In the genomic region with DNA sequence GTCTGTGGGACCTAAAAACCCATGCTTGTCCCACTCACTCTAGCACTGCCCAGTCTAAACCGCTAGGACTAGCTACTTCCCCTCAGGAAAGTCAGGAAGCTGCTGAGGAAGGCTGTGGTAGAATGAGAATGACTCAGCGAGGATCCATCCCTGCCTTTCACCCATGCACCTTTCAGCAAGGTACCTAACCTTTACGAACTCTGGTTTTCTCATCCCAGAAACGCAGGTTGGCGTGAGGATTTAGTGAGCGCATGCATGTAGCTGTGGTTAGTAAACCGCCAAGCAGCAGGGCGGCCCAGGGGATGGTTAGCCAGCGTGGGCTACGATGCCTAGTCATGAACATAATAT, we compare ENCODE assay signal across 8 cellular contexts. TPM values are rescaled to one million over a fixed set of nuclear protein-coding genes. Genes with fewer than 3 reads are reported as not detected.
DNase-seq lines count a peak whose midpoint lies in the region; ATAC-seq and TF ChIP-seq lines count a peak whose summit lies in the region.

No MANE protein-coding gene starts in this region.

- H3K4me3 ChIP-seq in GM12864 (ENCODE audit: low read depth, low read length), result peak overlapping the region; percentile 59
- peak overlapping the region; percentile 79 to 92 (median 89) for H3K4me3 ChIP-seq in stomach

- peak; percentile 14 for ATAC-seq in HG03175 (IDR thresholded peaks at IDR 0.05; ENCODE audit: unreplicated experiment)
- ATAC-seq in memory B cell (ENCODE audit: low read depth), result no peak

- peaks cover 14 to 41% (median 39%) of the 10 kb centered on the region in 4 donors for H3K4me1 ChIP-seq in stomach

- H3K27me3 Mint-ChIP-seq in dendritic cell treated with granulocyte-macrophage colony-stimulating factor and Interleukin-4, amounts not matched to agents 40 ng/mL and 50 ng/mL, for 4 days, result no peaks in the 10 kb centered on the region
- H3K27me3 Mint-ChIP-seq in memory B cell, result no peaks in the 10 kb centered on the region

- peak overlapping the region; percentile 86 for H3K4me3 Mint-ChIP-seq in dendritic cell treated with granulocyte-macrophage colony-stimulating factor and Interleukin-4, amounts not matched to agents 40 ng/mL and 50 ng/mL, for 4 days
- peak overlapping the region; percentile 89 for H3K4me3 Mint-ChIP-seq in memory B cell

- DNase-seq in GM12864 (ENCODE audit: low read depth) (no peak), T-helper 1 cell (peak in 4 of 5 donors; percentile 11 to 44 (median 15)), memory B cell (ENCODE audit: low spot score in 2 of 2) (peak in 1 of 2 donors; percentile 2), stomach (no peak), SW 1271 (lab: John Stamatoyannopoulos, UW) (no peak), NCI-H1694 (lab: John Stamatoyannopoulos, UW) (no peak)

- H3K9me3 Mint-ChIP-seq in dendritic cell treated with granulocyte-macrophage colony-stimulating factor and Interleukin-4, amounts not matched to agents 40 ng/mL and 50 ng/mL, for 4 days, result no peaks in the 10 kb centered on the region
- no peaks in the 10 kb centered on the region for H3K9me3 Mint-ChIP-seq in memory B cell

- no peaks in the 10 kb centered on the region for H3K27me3 ChIP-seq in stomach

- no peaks in the 10 kb centered on the region for H3K36me3 ChIP-seq in stomach

- TF ChIP-seq POLR2A in stomach (IDR thresholded peaks at IDR 0.05), result no peak

- TF ChIP-seq CTCF in GM12864 (IDR thresholded peaks at IDR 0.05; ENCODE audit: low read depth, low read length, missing control alignments) (peak; percentile 17), stomach (IDR thresholded peaks at IDR 0.05) (no peak)

- H3K36me3 Mint-ChIP-seq in dendritic cell treated with granulocyte-macrophage colony-stimulating factor and Interleukin-4, amounts not matched to agents 40 ng/mL and 50 ng/mL, for 4 days (ENCODE audit: low read depth), result peaks cover 8% of the 10 kb centered on the region
- no peaks in the 10 kb centered on the region for H3K36me3 Mint-ChIP-seq in memory B cell

- H3K27ac Mint-ChIP-seq in dendritic cell treated with granulocyte-macrophage colony-stimulating factor and Interleukin-4, amounts not matched to agents 40 ng/mL and 50 ng/mL, for 4 days, result peak overlapping the region; percentile 90
- H3K27ac Mint-ChIP-seq in memory B cell, result peak overlapping the region; percentile 98

- no peak for TF ChIP-seq EP300 in stomach (IDR thresholded peaks at IDR 0.05)

- H3K27ac ChIP-seq in stomach, result peak overlapping the region; percentile 75 to 99 (median 93)

- intact Hi-C loops in dendritic cell treated with granulocyte-macrophage colony-stimulating factor and Interleukin-4, amounts not matched to agents 40 ng/mL and 50 ng/mL, for 4 days (cut with micrococcal nuclease), result loop anchor here (1.0 to 5.0 kb wide), 2 partner anchors 38 to 129 kb away; partner anchors contain the start of genes CCT6B and ZNF830
- intact Hi-C loops in stomach (cut with DNase I; ENCODE audit: low total_unique reads), result loop anchor here (10.0 kb wide), 1 partner anchor 85 kb away; no protein-coding TSS in a partner anchor

- no peaks in the 10 kb centered on the region for H3K9me3 ChIP-seq in stomach

- peaks cover 38% of the 10 kb centered on the region for H3K4me1 Mint-ChIP-seq in dendritic cell treated with granulocyte-macrophage colony-stimulating factor and Interleukin-4, amounts not matched to agents 40 ng/mL and 50 ng/mL, for 4 days (ENCODE audit: low read depth)
- H3K4me1 Mint-ChIP-seq in memory B cell, result peaks cover 22% of the 10 kb centered on the region

- 63 to 71% (median 67%) methylated on average over 10 of the region's 10 CpGs for WGBS in stomach, 5 donors

RNA-seq across cellular contexts. Expression of gene RFFL, which starts 26.3 kb away (rescaled TPM):
- total RNA-seq in stomach, result 10 to 100 TPM; 10.7 to 31.0 (median 20.4) TPM
- 10 to 100 TPM in 1 of 3 donors, 1 to 10 TPM in 2; 6.2 to 14.5 (median 7.2) TPM for polyA plus RNA-seq in stomach

RNA-seq across cellular contexts. Expression of gene RAD51D, which starts 29.8 kb away (rescaled TPM):
- total RNA-seq in stomach, result 10 to 100 TPM in 1 of 5 donors, 1 to 10 TPM in 4; 2.2 to 31.5 (median 3.5) TPM
- polyA plus RNA-seq in stomach, result 1 to 10 TPM; 2.9 to 5.0 (median 3.1) TPM

RNA-seq across cellular contexts. Expression of gene FNDC8, which starts 31.6 kb away (rescaled TPM):
- total RNA-seq in stomach, result not detected
- not detected for polyA plus RNA-seq in stomach

RNA-seq across cellular contexts. Expression of gene NLE1, which starts 52.3 kb away (rescaled TPM):
- 100 to 1,000 TPM in 1 of 5 donors, 10 to 100 TPM in 1, 1 to 10 TPM in 2, not detected in 1; 7.7 to 208 (median 19.2) TPM for total RNA-seq in stomach
- polyA plus RNA-seq in stomach, result 1 to 10 TPM; 6.2 to 9.2 (median 6.4) TPM

RNA-seq across cellular contexts. Expression of gene UNC45B, which starts 57.8 kb away (rescaled TPM):
- 1 to 10 TPM in 2 of 5 donors, under 1 TPM in 1, not detected in 2; 0.45 to 1.8 (median 1.5) TPM for total RNA-seq in stomach
- under 1 TPM; 0.05 to 0.15 (median 0.06) TPM for polyA plus RNA-seq in stomach

Comparison
In these comparisons a context has a peak if more than half of its experiments do, and no peak if none do; other contexts are left out.
1. DNase-seq: peak in T-helper 1 cell (4 of 5); none in GM12864 (single experiment), stomach (single experiment), SW 1271 (0 of 2) and NCI-H1694 (single experiment).